2 cellular contexts compared by ENCODE assay signal in genomic region chr2:98334439-98335078, GRCh38.
TF ChIP-seq lines count a peak whose summit lies in the region.

No MANE protein-coding gene starts in this region.

TF ChIP-seq in H1, 55 proteins besides CTCF, POLR2A, EP300 and RAD21 (continued from another document and continues in another):
- TF ChIP-seq CHD1 (IDR thresholded peaks at IDR 0.05; ENCODE audit: low read depth, low read length) (no peak), CBX5 (IDR thresholded peaks at IDR 0.05; ENCODE audit: low read depth, low read length) (no peak), ASH2L (IDR thresholded peaks at IDR 0.05; ENCODE audit: low read length) (no peak), SAP30 (IDR thresholded peaks at IDR 0.05; ENCODE audit: insufficient read depth, insufficient replicate concordance, low read length) (no peak), RNF2 (IDR thresholded peaks at IDR 0.05; ENCODE audit: borderline replicate concordance, low read depth, low read length, missing control alignments, poor library complexity, severe bottlenecking) (no peak), TCF12 (IDR thresholded peaks at IDR 0.05; ENCODE audit: low read depth, low read length) (0 out of 2 replicates have a peak, but pooled peaks have one; percentile 47), CTBP2 (IDR thresholded peaks at IDR 0.05; ENCODE audit: borderline replicate concordance, insufficient read depth, insufficient read length, low read length) (no peak), CEBPB (IDR thresholded peaks at IDR 0.05; ENCODE audit: low read depth, low read length) (no peak), SP2 (IDR thresholded peaks at IDR 0.05; ENCODE audit: low read length) (no peak), CHD2 (IDR thresholded peaks at IDR 0.05; ENCODE audit: low read length) (no peak), EGR1 (IDR thresholded peaks at IDR 0.05; ENCODE audit: borderline replicate concordance, low read depth, low read length) (no peak), NRF1 (IDR thresholded peaks at IDR 0.05; ENCODE audit: low read depth, low read length) (no peak), BACH1 (IDR thresholded peaks at IDR 0.05; ENCODE audit: low read length) (no peak), HDAC2 (IDR thresholded peaks at IDR 0.05; ENCODE audit: borderline replicate concordance in 1 of 2, low read depth in 2 of 2, low read length in 2 of 2) (peak in 1 of 2 experiments; percentile 76; a peak in 1 of 4 replicates), SIN3A (conservative IDR thresholded peaks at IDR 0.05 in 1 of 2, IDR thresholded peaks at IDR 0.05 in 1 of 2; ENCODE audit: low read depth in 1 of 2, low read length in 2 of 2) (no peak), RFX5 (IDR thresholded peaks at IDR 0.05; ENCODE audit: borderline replicate concordance, low read depth, low read length) (no peak), MAFK (IDR thresholded peaks at IDR 0.05; ENCODE audit: low read depth, low read length) (no peak), KDM4A (IDR thresholded peaks at IDR 0.05; ENCODE audit: low read depth, low read length, severe bottlenecking) (no peak), SP4 (IDR thresholded peaks at IDR 0.05; ENCODE audit: low read length) (no peak), TEAD4 (IDR thresholded peaks at IDR 0.05; ENCODE audit: low read depth, low read length) (no peak), E2F6 (IDR thresholded peaks at IDR 0.05) (no peak), SRF (IDR thresholded peaks at IDR 0.05; ENCODE audit: low read depth, low read length) (no peak), KDM5A (IDR thresholded peaks at IDR 0.05; ENCODE audit: low read length) (no peak), SP1 (IDR thresholded peaks at IDR 0.05; ENCODE audit: low read depth, low read length) (0 out of 2 replicates have a peak, but pooled peaks have one; percentile 51), ATF2 (IDR thresholded peaks at IDR 0.05; ENCODE audit: low read length) (no peak), ZNF274 (IDR thresholded peaks at IDR 0.05; ENCODE audit: borderline replicate concordance, extremely low read depth, low read length) (no peak), USF2 (IDR thresholded peaks at IDR 0.05; ENCODE audit: low read length) (no peak), POU5F1 (IDR thresholded peaks at IDR 0.05; ENCODE audit: low read depth, low read length) (0 out of 2 replicates have a peak, but pooled peaks have one; percentile 22), EZH2 (IDR thresholded peaks at IDR 0.05; ENCODE audit: low read depth, low read length, severe bottlenecking) (no peak), TAF1 (IDR thresholded peaks at IDR 0.05; ENCODE audit: low read depth, low read length) (no peak), NANOG (IDR thresholded peaks at IDR 0.05; ENCODE audit: insufficient read depth, low read depth, low read length, poor library complexity, severe bottlenecking) (peak; percentile 80), CBX8 (IDR thresholded peaks at IDR 0.05; ENCODE audit: borderline replicate concordance, low read depth, low read length) (no peak), RXRA (IDR thresholded peaks at IDR 0.05; ENCODE audit: insufficient read depth, low read depth, low read length) (no peak)

TF ChIP-seq in neural cell, 6 proteins besides CTCF, POLR2A, EP300 and RAD21:
- TF ChIP-seq REST (IDR thresholded peaks at IDR 0.05; ENCODE audit: borderline replicate concordance) = no peak
- TF ChIP-seq TAF1 (IDR thresholded peaks at IDR 0.05; ENCODE audit: low read depth) = no peak
- TF ChIP-seq POLR2AphosphoS5 (IDR thresholded peaks at IDR 0.05) = peak; percentile 21
- no peak for TF ChIP-seq MXI1 (conservative IDR thresholded peaks at IDR 0.05; ENCODE audit: poor library complexity, severe bottlenecking)
- no peak for TF ChIP-seq EZH2 (IDR thresholded peaks at IDR 0.05; ENCODE audit: borderline replicate concordance, insufficient read depth, low read length, poor library complexity, severe bottlenecking)
- TF ChIP-seq SMC3 (conservative IDR thresholded peaks at IDR 0.05; ENCODE audit: poor library complexity) = no peak
